In the genomic region with DNA sequence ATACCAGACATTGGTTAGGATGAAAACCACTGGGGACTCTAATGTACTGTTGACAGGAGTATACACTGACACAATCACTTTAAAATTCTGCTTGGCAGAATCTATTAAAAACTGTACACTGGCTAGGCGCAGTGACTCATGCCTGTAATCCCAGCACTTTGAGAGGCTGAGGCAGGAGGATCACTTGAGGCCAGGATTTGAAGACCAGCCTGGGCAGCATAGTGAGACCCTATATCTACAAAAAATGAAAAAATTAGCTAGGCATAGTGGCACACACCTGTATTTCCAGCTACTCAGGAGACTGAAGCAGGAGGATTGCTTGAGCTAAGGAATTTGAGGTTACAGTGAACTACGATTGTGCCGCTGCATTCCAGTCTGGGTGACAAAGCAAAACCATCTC, we compare ENCODE assay signal across 31 cellular contexts.
"Had no signal": no experiment of that assay in that cellular context is flagged by ENCODE, and none has a peak within 500 bp of the region (broad histone marks: within the 10 kb centered on the region; RNA-seq: fewer than 3 reads in every experiment).

No MANE protein-coding gene starts in this region.

- H3K27ac Mint-ChIP-seq: dendritic cell treated with granulocyte-macrophage colony-stimulating factor and Interleukin-4, amounts not matched to agents 40 ng/mL and 50 ng/mL, for 4 days; mesothelial cell of epicardium; naive B cell; progenitor cell of endocrine pancreas; stimulated activated naive CD8-positive, alpha-beta T cell treated with anti-CD3 and anti-CD28 coated beads, Interleukin-15, amount 100 ng/mL, for 72 hours had no signal

- H3K79me2 ChIP-seq: parathyroid adenoma had no signal

- H3K4me3 Mint-ChIP-seq: dendritic cell treated with granulocyte-macrophage colony-stimulating factor and Interleukin-4, amounts not matched to agents 40 ng/mL and 50 ng/mL, for 4 days; mesothelial cell of epicardium; naive B cell; natural killer cell treated with Interleukin-12 subunit alpha and Interleukin-12 subunit beta and Interleukin-15 and Interleukin-18, amount 100 ng/mL, for 72 hours; neural crest cell; stimulated activated naive CD8-positive, alpha-beta T cell treated with anti-CD3 and anti-CD28 coated beads, Interleukin-15, amount 100 ng/mL, for 72 hours had no signal

- H3K27ac ChIP-seq: esophagus muscularis mucosa, foreskin keratinocyte, heart right ventricle, left lung, neutrophil, parathyroid adenoma, right lobe of liver, transverse colon, upper lobe of right lung, uterus had no signal

- H3K4me1 ChIP-seq: esophagus muscularis mucosa, foreskin keratinocyte, heart right ventricle, parathyroid adenoma, upper lobe of right lung, uterus had no signal

- H3K9me3 ChIP-seq: esophagus muscularis mucosa, heart right ventricle, left lung, mucosa of descending colon, neutrophil, right lobe of liver, suprapubic skin, transverse colon, upper lobe of right lung, uterus had no signal

- H3K9ac ChIP-seq: parathyroid adenoma had no signal

- H3K27me3 Mint-ChIP-seq: progenitor cell of endocrine pancreas; stimulated activated naive CD8-positive, alpha-beta T cell treated with anti-CD3 and anti-CD28 coated beads, Interleukin-15, amount 100 ng/mL, for 72 hours had no signal

- DNase-seq: effector memory CD4-positive, alpha-beta T cell; foreskin keratinocyte; glutamatergic neuron; heart right ventricle; hippocampal formation; left cardiac atrium; left lung; mucosa of descending colon; naive B cell; right lobe of liver; small intestine; stimulated activated CD4-positive, alpha-beta T cell treated with anti-CD3 and anti-CD28 coated beads, Interleukin-12 subunit alpha, Interleukin-12 subunit beta, amount 100 ng/mL, for 4 hours; stimulated activated CD4-positive, alpha-beta T cell treated with anti-CD3 and anti-CD28 coated beads, Interleukin-1b, Interleukin-23, amount 100 ng/mL, for 48 hours; stimulated activated CD4-positive, alpha-beta T cell treated with anti-CD3 and anti-CD28 coated beads, Interleukin-4, amount 100 ng/mL, for 1 hour; stimulated activated CD8-positive, alpha-beta memory T cell treated with anti-CD3 and anti-CD28 coated beads, Interleukin-4, amount 100 ng/mL, for 48 hours; stimulated activated naive CD4-positive, alpha-beta T cell; stimulated activated naive CD8-positive, alpha-beta T cell treated with anti-CD3 and anti-CD28 coated beads, Interleukin-15, amount 100 ng/mL, for 72 hours; transverse colon; upper lobe of right lung; uterus had no signal

- ATAC-seq: foreskin keratinocyte; heart right ventricle; left cardiac atrium; left lung; mucosa of descending colon; natural killer cell treated with Interleukin-12 subunit alpha and Interleukin-12 subunit beta and Interleukin-15 and Interleukin-18, amount 100 ng/mL, for 72 hours; right lobe of liver; stimulated activated naive CD8-positive, alpha-beta T cell treated with anti-CD3 and anti-CD28 coated beads, Interleukin-15, amount 100 ng/mL, for 72 hours; upper lobe of right lung had no signal

- FAIRE-seq: endothelial cell of umbilical vein, islet of Langerhans, small intestine had no signal

- H3K36me3 ChIP-seq: left lung, neutrophil, right lobe of liver, upper lobe of right lung, uterus had no signal

- H3K4me1 Mint-ChIP-seq: neural crest cell had no signal

- H2AFZ ChIP-seq: parathyroid adenoma had no signal

- H3K27me3 ChIP-seq: esophagus muscularis mucosa, foreskin keratinocyte, heart right ventricle, left lung, right lobe of liver, suprapubic skin, transverse colon, upper lobe of right lung, uterus had no signal

- H3K4me3 ChIP-seq: esophagus muscularis mucosa, heart right ventricle, left lung, mucosa of descending colon, right lobe of liver, suprapubic skin, transverse colon, upper lobe of right lung, uterus had no signal
